In genomic region chr12:118060301-118061010, GRCh38 we compare ENCODE assay signal across 8 cellular contexts. TPM values are rescaled to one million over a fixed set of nuclear protein-coding genes. Genes with fewer than 3 reads are reported as not detected.
DNase-seq lines count a peak whose midpoint lies in the region; ATAC-seq and TF ChIP-seq lines count a peak whose summit lies in the region.

No MANE protein-coding gene starts in this region.

- ATAC-seq in HG03520 (IDR thresholded peaks at IDR 0.05; ENCODE audit: unreplicated experiment), result peak; percentile 29
- ATAC-seq in WTC11, result no peak

- H3K27ac Mint-ChIP-seq in WTC11, result peak overlapping the region; percentile 91
- H3K27ac Mint-ChIP-seq in stimulated activated naive CD8-positive, alpha-beta T cell treated with anti-CD3 and anti-CD28 coated beads, Interleukin-15, Interleukin-2, amounts not matched to agents 100 ng/mL and 50 ng/mL, for 24 hours, result peak overlapping the region; percentile 93

- H3K9me3 Mint-ChIP-seq in WTC11, result no peaks in the 10 kb centered on the region
- H3K9me3 Mint-ChIP-seq in stimulated activated naive CD8-positive, alpha-beta T cell treated with anti-CD3 and anti-CD28 coated beads, Interleukin-15, Interleukin-2, amounts not matched to agents 100 ng/mL and 50 ng/mL, for 24 hours, result no peaks in the 10 kb centered on the region

- POLR2A ChIA-PET in WTC11 (lab: Charles Lee), result interaction anchor here (0.6 to 2.0 kb wide), 3 partner anchors 40 to 444 kb away, joined by 3 to 7 read pairs (median 5); partner anchors contain the start of gene VSIG10

- H3K4me3 Mint-ChIP-seq in WTC11, result peak overlapping the region; percentile 85
- H3K4me3 Mint-ChIP-seq in stimulated activated naive CD8-positive, alpha-beta T cell treated with anti-CD3 and anti-CD28 coated beads, Interleukin-15, Interleukin-2, amounts not matched to agents 100 ng/mL and 50 ng/mL, for 24 hours, result peak overlapping the region; percentile 89

- DNase-seq in NCI-H146 (lab: John Stamatoyannopoulos, UW) (peak; percentile 55), NCI-H146 treated with DMSO at 0.1 percent for 48 hours (lab: John Stamatoyannopoulos, UW; ENCODE audit: unreplicated experiment) (no peak), WTC11 (ENCODE audit: low spot score) (peak; percentile 27), ecto neural progenitor cell (ENCODE audit: low spot score) (peak; percentile 72), lung microvascular endothelial cell (ENCODE audit: low read depth in 2 of 2) (peak; percentile 76 to 78), Kasumi-1 (lab: John Stamatoyannopoulos, UW) (no peak)

- TF ChIP-seq CTCF in WTC11 (IDR thresholded peaks at IDR 0.05), result no peak

- H3K27me3 Mint-ChIP-seq in WTC11 (ENCODE audit: low read depth), result no peaks in the 10 kb centered on the region
- H3K27me3 Mint-ChIP-seq in stimulated activated naive CD8-positive, alpha-beta T cell treated with anti-CD3 and anti-CD28 coated beads, Interleukin-15, Interleukin-2, amounts not matched to agents 100 ng/mL and 50 ng/mL, for 24 hours, result no peaks in the 10 kb centered on the region

- CTCF ChIA-PET in WTC11 (lab: Charles Lee), result interaction anchor here (1.0 to 1.2 kb wide), 3 partner anchors 61 to 186 kb away, joined by 3 to 5 read pairs (median 3); no protein-coding TSS in a partner anchor

- H3K36me3 Mint-ChIP-seq in WTC11, result peaks cover 1% of the 10 kb centered on the region
- H3K36me3 Mint-ChIP-seq in stimulated activated naive CD8-positive, alpha-beta T cell treated with anti-CD3 and anti-CD28 coated beads, Interleukin-15, Interleukin-2, amounts not matched to agents 100 ng/mL and 50 ng/mL, for 24 hours (ENCODE audit: low read depth), result no peaks in the 10 kb centered on the region

- peaks cover 47% of the 10 kb centered on the region for H3K4me1 Mint-ChIP-seq in WTC11
- H3K4me1 Mint-ChIP-seq in stimulated activated naive CD8-positive, alpha-beta T cell treated with anti-CD3 and anti-CD28 coated beads, Interleukin-15, Interleukin-2, amounts not matched to agents 100 ng/mL and 50 ng/mL, for 24 hours (ENCODE audit: low read depth), result peaks cover 58% of the 10 kb centered on the region

TF ChIP-seq in WTC11, 78 proteins besides CTCF, POLR2A, EP300 and RAD21:
- TF ChIP-seq ERG (CRISPR knock-in tag; IDR thresholded peaks at IDR 0.05) (no peak), AFF4 (CRISPR knock-in tag; IDR thresholded peaks at IDR 0.05; ENCODE audit: borderline replicate concordance) (no peak), NFYB (CRISPR knock-in tag; conservative IDR thresholded peaks at IDR 0.05; ENCODE audit: low read depth) (no peak), ATF1 (CRISPR knock-in tag; IDR thresholded peaks at IDR 0.05) (no peak), NR1H2 (CRISPR knock-in tag; IDR thresholded peaks at IDR 0.05) (no peak), E2F1 (CRISPR knock-in tag; IDR thresholded peaks at IDR 0.05) (no peak), TP53 (CRISPR knock-in tag; IDR thresholded peaks at IDR 0.05) (no peak), TCF7 (CRISPR knock-in tag; IDR thresholded peaks at IDR 0.05; ENCODE audit: low read depth) (no peak), NFATC4 (CRISPR knock-in tag; IDR thresholded peaks at IDR 0.05) (no peak), SP1 (CRISPR knock-in tag; conservative IDR thresholded peaks at IDR 0.05) (no peak), MYBL2 (CRISPR knock-in tag; IDR thresholded peaks at IDR 0.05) (no peak), MXD4 (CRISPR knock-in tag; IDR thresholded peaks at IDR 0.05; ENCODE audit: borderline replicate concordance) (no peak), HMGA2 (CRISPR knock-in tag; IDR thresholded peaks at IDR 0.05) (no peak), JUN (CRISPR knock-in tag; IDR thresholded peaks at IDR 0.05) (no peak)
- TF ChIP-seq, protein P1, sequence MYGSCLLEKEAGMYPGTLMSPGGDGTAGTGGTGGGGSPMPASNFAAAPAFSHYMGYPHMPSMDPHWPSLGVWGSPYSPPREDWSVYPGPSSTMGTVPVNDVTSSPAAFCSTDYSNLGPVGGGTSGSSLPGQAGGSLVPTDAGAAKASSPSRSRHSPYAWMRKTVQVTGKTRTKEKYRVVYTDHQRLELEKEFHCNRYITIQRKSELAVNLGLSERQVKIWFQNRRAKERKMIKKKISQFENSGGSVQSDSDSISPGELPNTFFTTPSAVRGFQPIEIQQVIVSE (CRISPR knock-in tag; IDR thresholded peaks at IDR 0.05; ENCODE audit: borderline replicate concordance), result no peak
- TF ChIP-seq, protein P2, sequence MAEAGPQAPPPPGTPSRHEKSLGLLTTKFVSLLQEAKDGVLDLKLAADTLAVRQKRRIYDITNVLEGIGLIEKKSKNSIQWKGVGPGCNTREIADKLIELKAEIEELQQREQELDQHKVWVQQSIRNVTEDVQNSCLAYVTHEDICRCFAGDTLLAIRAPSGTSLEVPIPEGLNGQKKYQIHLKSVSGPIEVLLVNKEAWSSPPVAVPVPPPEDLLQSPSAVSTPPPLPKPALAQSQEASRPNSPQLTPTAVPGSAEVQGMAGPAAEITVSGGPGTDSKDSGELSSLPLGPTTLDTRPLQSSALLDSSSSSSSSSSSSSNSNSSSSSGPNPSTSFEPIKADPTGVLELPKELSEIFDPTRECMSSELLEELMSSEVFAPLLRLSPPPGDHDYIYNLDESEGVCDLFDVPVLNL (CRISPR knock-in tag; IDR thresholded peaks at IDR 0.05; ENCODE audit: borderline replicate concordance, low read depth), result no peak
- TF ChIP-seq, protein P3, sequence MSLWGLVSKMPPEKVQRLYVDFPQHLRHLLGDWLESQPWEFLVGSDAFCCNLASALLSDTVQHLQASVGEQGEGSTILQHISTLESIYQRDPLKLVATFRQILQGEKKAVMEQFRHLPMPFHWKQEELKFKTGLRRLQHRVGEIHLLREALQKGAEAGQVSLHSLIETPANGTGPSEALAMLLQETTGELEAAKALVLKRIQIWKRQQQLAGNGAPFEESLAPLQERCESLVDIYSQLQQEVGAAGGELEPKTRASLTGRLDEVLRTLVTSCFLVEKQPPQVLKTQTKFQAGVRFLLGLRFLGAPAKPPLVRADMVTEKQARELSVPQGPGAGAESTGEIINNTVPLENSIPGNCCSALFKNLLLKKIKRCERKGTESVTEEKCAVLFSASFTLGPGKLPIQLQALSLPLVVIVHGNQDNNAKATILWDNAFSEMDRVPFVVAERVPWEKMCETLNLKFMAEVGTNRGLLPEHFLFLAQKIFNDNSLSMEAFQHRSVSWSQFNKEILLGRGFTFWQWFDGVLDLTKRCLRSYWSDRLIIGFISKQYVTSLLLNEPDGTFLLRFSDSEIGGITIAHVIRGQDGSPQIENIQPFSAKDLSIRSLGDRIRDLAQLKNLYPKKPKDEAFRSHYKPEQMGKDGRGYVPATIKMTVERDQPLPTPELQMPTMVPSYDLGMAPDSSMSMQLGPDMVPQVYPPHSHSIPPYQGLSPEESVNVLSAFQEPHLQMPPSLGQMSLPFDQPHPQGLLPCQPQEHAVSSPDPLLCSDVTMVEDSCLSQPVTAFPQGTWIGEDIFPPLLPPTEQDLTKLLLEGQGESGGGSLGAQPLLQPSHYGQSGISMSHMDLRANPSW (CRISPR knock-in tag; conservative IDR thresholded peaks at IDR 0.05; ENCODE audit: low read depth), result no peak

RNA-seq across cellular contexts. Expression of gene WSB2, which starts 0.5 kb away (rescaled TPM):
- total RNA-seq in WTC11 (2021), result 59.0 to 74.2 TPM (median 60.5 TPM) in 3 replicates
- total RNA-seq in lung microvascular endothelial cell, result 82.4 and 174 TPM in 2 replicates

RNA-seq across cellular contexts. Expression of gene VSIG10, which starts 43.4 kb away (rescaled TPM):
- total RNA-seq in WTC11 (2021) (69.7 to 82.5 TPM (median 74.4 TPM) in 3 replicates), lung microvascular endothelial cell (39.4 and 49.8 TPM in 2 replicates)

RNA-seq across cellular contexts. Expression of gene RFC5, which starts 44.0 kb away (rescaled TPM):
- total RNA-seq in WTC11 (2021) (34.5 to 35.9 TPM (median 35.2 TPM) in 3 replicates), lung microvascular endothelial cell (12.1 and 15.3 TPM in 2 replicates)

Comparison
In these comparisons a context has a peak if more than half of its experiments do, and no peak if none do; other contexts are left out.
1. DNase-seq: peak in NCI-H146 (single experiment), WTC11 (single experiment), ecto neural progenitor cell (single experiment) and lung microvascular endothelial cell (2 of 2); none in NCI-H146 treated with DMSO at 0.1 percent for 48 hours (single experiment) and Kasumi-1 (0 of 2).